Comparison of ENCODE assay signal across 8 cellular contexts in genomic region chr16:30902070-30902972, GRCh38. TPM values are rescaled to one million over a fixed set of nuclear protein-coding genes. Genes with fewer than 3 reads are reported as not detected.
DNase-seq lines count a peak whose midpoint lies in the region; ATAC-seq and TF ChIP-seq lines count a peak whose summit lies in the region.

No MANE protein-coding gene starts in this region.

- H4K20me1 ChIP-seq in Loucy (ENCODE audit: insufficient read depth, low read length, poor library complexity, severe bottlenecking), result no peaks in the 10 kb centered on the region

- H3K27ac Mint-ChIP-seq in Calu3 (ENCODE audit: unreplicated experiment), result peak overlapping the region; percentile 81

- H3K9me3 Mint-ChIP-seq in Calu3 (ENCODE audit: low read depth, unreplicated experiment), result peaks cover 2% of the 10 kb centered on the region

- peaks cover 20% of the 10 kb centered on the region for H3K4me1 Mint-ChIP-seq in Calu3 (ENCODE audit: low read depth, unreplicated experiment)

- H3K9ac ChIP-seq in Loucy (ENCODE audit: low read depth, low read length, poor library complexity, severe bottlenecking), result peak overlapping the region; percentile 89

- no peaks in the 10 kb centered on the region for H3K36me3 ChIP-seq in Loucy (ENCODE audit: insufficient read depth, low read length)
- no peaks in the 10 kb centered on the region for H3K36me3 ChIP-seq in left lung

- no TSS peak for BruUV-seq in Calu3 (replicated peaks; lab: Mats Ljungman, UMichigan)

- H3K4me3 ChIP-seq in Loucy (ENCODE audit: low read length, poor library complexity, severe bottlenecking) (peak overlapping the region; percentile 81), left lung (peak overlapping the region; percentile 28 to 52)

- intact Hi-C loops in Calu3 (cut with micrococcal nuclease; ENCODE audit: unreplicated experiment), result no loop called here
- intact Hi-C loops in left lung (cut with DNase I), result loop anchor here in 1 of 2 donors (5.0 kb wide), 1 partner anchor 55 kb away; no protein-coding TSS in a partner anchor

- peak overlapping the region; percentile 80 for H2AFZ ChIP-seq in Loucy (ENCODE audit: low read length)

- TF ChIP-seq CTCF in Calu3 (IDR thresholded peaks at IDR 0.05; ENCODE audit: unreplicated experiment) (no peak), Loucy (conservative IDR thresholded peaks at IDR 0.05; ENCODE audit: low read length) (no peak), left lung (IDR thresholded peaks at IDR 0.05) (peak; percentile 12 to 40)

- H3K79me2 ChIP-seq in Loucy (ENCODE audit: insufficient read depth, low read length), result no peaks in the 10 kb centered on the region

- CTCF ChIA-PET in Calu3 (lab: Charles Lee), result interaction anchor here (0.8 to 2.2 kb wide), 3 partner anchors 58 to 87 kb away, joined by 3 to 19 read pairs (median 3); no protein-coding TSS in a partner anchor

- no peaks in the 10 kb centered on the region for H3K27me3 Mint-ChIP-seq in Calu3 (ENCODE audit: unreplicated experiment)

- peak; percentile 58 for ATAC-seq in GM19397 (IDR thresholded peaks at IDR 0.05; ENCODE audit: unreplicated experiment)
- ATAC-seq in activated CD4-positive, CD25-positive, alpha-beta regulatory T cell treated with anti-CD3 and anti-CD28 coated beads, Interleukin-2, amount 50 U/mL, for 24 hours, result peak; percentile 89 to 91
- peak; percentile 93 for ATAC-seq in left lung

- H3K4me1 ChIP-seq in Loucy (ENCODE audit: insufficient read depth, low read length, poor library complexity, severe bottlenecking), result peaks cover 30% of the 10 kb centered on the region
- H3K4me1 ChIP-seq in left lung, result peaks cover 19 to 37% of the 10 kb centered on the region in 2 donors

- peak overlapping the region; percentile 93 to 97 for H3K27ac ChIP-seq in left lung

- DNase-seq in Calu3 (peak; percentile 82), dermis blood vessel endothelial cell (peak; percentile 83), left lung (peak; percentile 75 to 96), H4 (ENCODE audit: low spot score) (no peak)
- peak; percentile 28 to 60 for DNase-seq in stimulated activated CD4-positive, alpha-beta T cell treated with anti-CD3 and anti-CD28 coated beads, Interleukin-4, amount 100 ng/mL, for 4 hours

- H3F3A ChIP-seq in Loucy (ENCODE audit: low read depth), result peaks cover 20% of the 10 kb centered on the region

- peaks cover 19% of the 10 kb centered on the region for H3K27me3 ChIP-seq in Loucy (ENCODE audit: insufficient read depth, low read length, poor library complexity, severe bottlenecking)
- no peaks in the 10 kb centered on the region for H3K27me3 ChIP-seq in left lung

- peaks cover 5% of the 10 kb centered on the region for H3K36me3 Mint-ChIP-seq in Calu3 (ENCODE audit: insufficient read depth, unreplicated experiment)

- no peaks in the 10 kb centered on the region for H3K9me2 ChIP-seq in Loucy (replicated peaks; ENCODE audit: low read depth, low read length)

- H3K4me3 Mint-ChIP-seq in Calu3 (ENCODE audit: low read depth, unreplicated experiment), result peak overlapping the region; percentile 72

- peak overlapping the region; percentile 86 for H3K4me2 ChIP-seq in Loucy (ENCODE audit: low read depth, low read length, poor library complexity, severe bottlenecking)

- no peaks in the 10 kb centered on the region for H3K9me3 ChIP-seq in Loucy (ENCODE audit: insufficient read depth, low read depth, low read length)
- no peaks in the 10 kb centered on the region for H3K9me3 ChIP-seq in left lung

RNA-seq across cellular contexts. Expression of gene CTF1, which starts 5.9 kb away (rescaled TPM):
- total RNA-seq in Calu3 (2022) (1.9 and 2.3 TPM in 2 replicates), dermis blood vessel endothelial cell (0.17 and 0.70 TPM in 2 replicates), left lung (1 to 10 TPM; 4.5 to 7.9 TPM)
- not detected in 2 replicates for total RNA-seq in H4 (2014; rRNA removed; shearing (Covaris generic))

RNA-seq across cellular contexts. Expression of gene BCL7C, which starts 8.4 kb away (rescaled TPM):
- total RNA-seq in Calu3 (2022), result 22.5 and 26.6 TPM in 2 replicates
- 40.0 and 58.0 TPM in 2 replicates for total RNA-seq in dermis blood vessel endothelial cell
- 10 to 100 TPM; 25.8 to 29.3 TPM for total RNA-seq in left lung
- 22.7 and 25.9 TPM in 2 replicates for total RNA-seq in H4 (2014; rRNA removed; shearing (Covaris generic))

RNA-seq across cellular contexts. Expression of gene FBXL19, which starts 21.1 kb away (rescaled TPM):
- total RNA-seq in Calu3 (2022) (43.2 and 45.7 TPM in 2 replicates), dermis blood vessel endothelial cell (21.8 and 26.7 TPM in 2 replicates), left lung (10 to 100 TPM; 11.2 to 18.7 TPM)
- 5.0 and 13.8 TPM in 2 replicates for total RNA-seq in H4 (2014; rRNA removed; shearing (Covaris generic))

RNA-seq across cellular contexts. Expression of gene ORAI3, which starts 46.5 kb away (rescaled TPM):
- total RNA-seq in Calu3 (2022) (14.7 and 15.4 TPM in 2 replicates), dermis blood vessel endothelial cell (40.2 and 42.4 TPM in 2 replicates), left lung (10 to 100 TPM; 20.7 to 23.2 TPM)
- total RNA-seq in H4 (2014; rRNA removed; shearing (Covaris generic)), result 30.5 and 43.8 TPM in 2 replicates

RNA-seq across cellular contexts. Expression of gene SETD1A, which starts 55.2 kb away (rescaled TPM):
- total RNA-seq in Calu3 (2022) (28.8 and 30.5 TPM in 2 replicates), dermis blood vessel endothelial cell (2.6 and 5.3 TPM in 2 replicates), left lung (10 to 100 TPM; 12.1 to 16.4 TPM)
- total RNA-seq in H4 (2014; rRNA removed; shearing (Covaris generic)), result 1.4 and 1.7 TPM in 2 replicates

Comparison
In these comparisons a context has a peak if more than half of its experiments do, and no peak if none do; other contexts are left out.
1. CTCF ChIP-seq: peak in left lung (2 of 2); none in Calu3 (single experiment) and Loucy (single experiment).
2. Peak in every context shown above with its lines, with median percentiles within 50 percentile points of each other: ATAC-seq.